Comparison of ENCODE assay signal across 8 cellular contexts in genomic region chr18:59358611-59359575, GRCh38. TPM values are rescaled to one million over a fixed set of nuclear protein-coding genes. Genes with fewer than 3 reads are reported as not detected.
DNase-seq lines count a peak whose midpoint lies in the region; ATAC-seq and TF ChIP-seq lines count a peak whose summit lies in the region.

LMAN1 (minus strand) TSS chr18:59359265; CDS start chr18:59359244, 21 bp downstream.

- ATAC-seq in GM19043 (IDR thresholded peaks at IDR 0.05; ENCODE audit: low read depth, unreplicated experiment) (peak; percentile 96), HG03354 (IDR thresholded peaks at IDR 0.05; ENCODE audit: poor library complexity, severe bottlenecking, unreplicated experiment) (peak; percentile 95)

- TF ChIP-seq POLR2A in spleen (IDR thresholded peaks at IDR 0.05): no peak

- intact Hi-C loops in spleen (cut with DNase I; ENCODE audit: low total_unique reads): no loop called here

- DNase-seq in AG20443 (ENCODE audit: low spot score) (peak; percentile 100), NCI-H446 (lab: John Stamatoyannopoulos, UW) (peak; percentile 66 to 96), inferior parietal cortex (ENCODE audit: extremely low spot score) (peak; percentile 87), spleen (peak; percentile 97)
- peak; percentile 82 for DNase-seq in activated CD4-positive, CD25-positive, alpha-beta regulatory T cell treated with anti-CD3 and anti-CD28 coated beads, Interleukin-2, amount 50 U/mL, for 16 hours (ENCODE audit: low read depth, low spot score)
- DNase-seq in central memory CD4-positive, alpha-beta T cell: peak; percentile 83

- no peak for TF ChIP-seq CTCF in spleen (IDR thresholded peaks at IDR 0.05 in 8 of 11, conservative IDR thresholded peaks at IDR 0.05 in 3 of 11)

- peak within 1 kb of the TSS; percentile 64 to 91 (median 87) for H3K27ac ChIP-seq in spleen

- peaks cover 0 to 18% (median 8%) of the 10 kb centered on the region in 6 donors for H3K36me3 ChIP-seq in spleen

- H3K27me3 ChIP-seq in spleen (replicated peaks in 1 of 7): no peaks in the 10 kb centered on the region

- peak within 1 kb of the TSS; percentile 74 to 96 (median 86) for H3K4me3 ChIP-seq in spleen

- 0 to 1% (median 0%) methylated on average over 32 to 78 of the region's 78 CpGs for WGBS in spleen, 5 donors

- no peaks in the 10 kb centered on the region for H3K9me3 ChIP-seq in spleen

- peaks cover 14 to 45% (median 35%) of the 10 kb centered on the region in 6 donors for H3K4me1 ChIP-seq in spleen

RNA-seq across cellular contexts. Expression of gene LMAN1, which starts in this region (rescaled TPM):
- total RNA-seq in spleen: 10 to 100 TPM; 52.5 to 97.9 (median 55.2) TPM
- 10 to 100 TPM; 10.0 to 11.3 (median 10.8) TPM for polyA plus RNA-seq in spleen

Comparison
In these comparisons a context has a peak if more than half of its experiments do, and no peak if none do; other contexts are left out.
1. Peak in every context shown above with its lines: DNase-seq, ATAC-seq, H3K4me3 ChIP-seq and H3K27ac ChIP-seq.